ENCODE assay signal across 8 cellular contexts in the genomic region with DNA sequence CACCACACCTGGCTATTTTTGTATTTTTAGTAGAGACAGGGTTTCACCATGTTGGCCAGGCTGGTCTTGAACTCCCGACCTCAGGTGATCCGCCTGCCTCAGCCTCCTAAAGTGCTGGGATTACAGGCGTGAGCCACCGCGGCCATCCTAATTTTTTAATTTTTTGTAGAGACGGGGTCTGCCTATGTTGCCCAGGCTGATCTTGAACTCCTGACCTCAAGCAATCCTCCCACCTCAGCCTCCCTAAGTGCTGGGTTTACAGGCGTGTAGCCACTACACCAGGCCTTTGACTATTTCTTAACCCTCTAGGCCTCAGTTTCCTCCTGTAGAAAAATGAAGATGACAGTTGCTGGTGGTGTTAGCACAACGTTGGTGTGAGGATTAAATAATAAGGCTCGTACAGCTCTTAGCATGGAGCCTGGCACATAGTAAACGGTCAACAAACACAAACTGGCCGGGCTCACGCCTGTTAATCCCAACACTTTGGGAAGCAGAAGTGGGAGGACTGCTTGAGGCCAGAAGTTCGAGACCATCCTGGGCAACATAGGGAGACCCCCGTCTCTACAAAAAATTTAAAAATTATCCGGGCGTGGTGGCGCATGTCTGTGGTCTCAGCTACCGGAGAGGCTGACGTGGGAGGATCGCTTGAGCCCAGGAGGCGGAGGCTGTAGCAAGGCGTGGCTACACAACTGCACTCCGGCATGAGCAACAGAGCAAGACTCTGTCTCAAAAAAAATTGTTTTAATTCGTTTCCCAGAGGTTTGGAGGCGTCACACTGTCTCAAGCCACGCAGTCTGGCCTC. TPM values are rescaled to one million over a fixed set of nuclear protein-coding genes. Genes with fewer than 3 reads are reported as not detected.
DNase-seq lines count a peak whose midpoint lies in the region; ATAC-seq and TF ChIP-seq lines count a peak whose summit lies in the region.

No MANE protein-coding gene starts in this region.

- DNase-seq in BJ (ENCODE audit: low read depth) = no peak
- DNase-seq in activated T-helper 2 cell treated with anti-CD3 and anti-CD28 coated beads, Interferon-gamma antibody, Interleukin-2, Interleukin-4, amounts not matched to agents 10 μg/mL and 5 μg/mL and 100 μg/mL, durations not matched to agents 14 hours and 24 hours and 36 hours (ENCODE audit: low spot score) = no peak
- no peak for DNase-seq in stimulated activated naive B cell treated with anti-CD40 and anti-IgM and Interleukin-4, amounts not matched to agents 10 μg/mL and 1 μg/mL and 100 μg/mL, for 72 hours
- DNase-seq in UCSD-AML1 (lab: John Stamatoyannopoulos, UW; ENCODE audit: unreplicated experiment) = no peak
- DNase-seq in GDM1 (lab: John Stamatoyannopoulos, UW) = no peak

- peak overlapping the region; percentile 90 for H3K4me3 Mint-ChIP-seq in activated T-helper 2 cell treated with anti-CD3 and anti-CD28 coated beads, Interferon-gamma antibody, Interleukin-2, Interleukin-4, amounts not matched to agents 10 μg/mL and 5 μg/mL and 100 μg/mL, durations not matched to agents 14 hours and 24 hours and 36 hours (ENCODE audit: low read depth)
- peak overlapping the region; percentile 92 to 97 for H3K4me3 Mint-ChIP-seq in stimulated activated naive B cell treated with anti-CD40 and anti-IgM and Interleukin-4, amounts not matched to agents 10 μg/mL and 1 μg/mL and 100 μg/mL, for 72 hours

- POLR2A ChIA-PET in BJ (lab: Charles Lee) = no interaction called here

- TF ChIP-seq CTCF in BJ (IDR thresholded peaks at IDR 0.05; ENCODE audit: insufficient read depth, low read depth, low read length) = no peak

- CTCF ChIA-PET in BJ (lab: Yijun Ruan, JAX) = interaction anchor here (0.6 to 1.7 kb wide), 4 partner anchors 10 to 748 kb away, joined by 3 to 10 read pairs (median 4); no protein-coding TSS in a partner anchor

- no peaks in the 10 kb centered on the region for H3K27me3 Mint-ChIP-seq in activated T-helper 2 cell treated with anti-CD3 and anti-CD28 coated beads, Interferon-gamma antibody, Interleukin-2, Interleukin-4, amounts not matched to agents 10 μg/mL and 5 μg/mL and 100 μg/mL, durations not matched to agents 14 hours and 24 hours and 36 hours (ENCODE audit: low read depth)
- no peaks in the 10 kb centered on the region for H3K27me3 Mint-ChIP-seq in stimulated activated naive B cell treated with anti-CD40 and anti-IgM and Interleukin-4, amounts not matched to agents 10 μg/mL and 1 μg/mL and 100 μg/mL, for 72 hours

- peak overlapping the region; percentile 93 for H3K27ac Mint-ChIP-seq in activated T-helper 2 cell treated with anti-CD3 and anti-CD28 coated beads, Interferon-gamma antibody, Interleukin-2, Interleukin-4, amounts not matched to agents 10 μg/mL and 5 μg/mL and 100 μg/mL, durations not matched to agents 14 hours and 24 hours and 36 hours
- H3K27ac Mint-ChIP-seq in stimulated activated naive B cell treated with anti-CD40 and anti-IgM and Interleukin-4, amounts not matched to agents 10 μg/mL and 1 μg/mL and 100 μg/mL, for 72 hours = peak overlapping the region; percentile 99

- H3K9me3 Mint-ChIP-seq in activated T-helper 2 cell treated with anti-CD3 and anti-CD28 coated beads, Interferon-gamma antibody, Interleukin-2, Interleukin-4, amounts not matched to agents 10 μg/mL and 5 μg/mL and 100 μg/mL, durations not matched to agents 14 hours and 24 hours and 36 hours = no peaks in the 10 kb centered on the region
- no peaks in the 10 kb centered on the region for H3K9me3 Mint-ChIP-seq in stimulated activated naive B cell treated with anti-CD40 and anti-IgM and Interleukin-4, amounts not matched to agents 10 μg/mL and 1 μg/mL and 100 μg/mL, for 72 hours

- no peaks in the 10 kb centered on the region for H3K27me3 ChIP-seq in BJ (ENCODE audit: control insufficient read depth, insufficient read depth, low read length)
- no peaks in the 10 kb centered on the region for H3K27me3 ChIP-seq in iPS-15b (ENCODE audit: control insufficient read depth, insufficient read depth, low read length)

- H3K9ac ChIP-seq in iPS-15b (ENCODE audit: low read depth, low read length) = no peak overlapping the region

- no peaks in the 10 kb centered on the region for H3K9me3 ChIP-seq in iPS-15b (ENCODE audit: control insufficient read depth, insufficient read depth, low read length)

- no peaks in the 10 kb centered on the region for H3K4me1 ChIP-seq in iPS-15b (ENCODE audit: control insufficient read depth, insufficient read depth, low read length)

- ATAC-seq in GM19328 (IDR thresholded peaks at IDR 0.05; ENCODE audit: unreplicated experiment) = peak; percentile 45
- ATAC-seq in HG03378 (IDR thresholded peaks at IDR 0.05; ENCODE audit: unreplicated experiment) = peak; percentile 58
- peak; percentile 72 to 76 for ATAC-seq in stimulated activated naive B cell treated with anti-CD40 and anti-IgM and Interleukin-4, amounts not matched to agents 10 μg/mL and 1 μg/mL and 100 μg/mL, for 72 hours (replicated peaks)

- H3K36me3 Mint-ChIP-seq in activated T-helper 2 cell treated with anti-CD3 and anti-CD28 coated beads, Interferon-gamma antibody, Interleukin-2, Interleukin-4, amounts not matched to agents 10 μg/mL and 5 μg/mL and 100 μg/mL, durations not matched to agents 14 hours and 24 hours and 36 hours (ENCODE audit: low read depth) = peaks cover 52% of the 10 kb centered on the region
- peaks cover 32 to 40% of the 10 kb centered on the region in 2 donors for H3K36me3 Mint-ChIP-seq in stimulated activated naive B cell treated with anti-CD40 and anti-IgM and Interleukin-4, amounts not matched to agents 10 μg/mL and 1 μg/mL and 100 μg/mL, for 72 hours

- peaks cover 9% of the 10 kb centered on the region for H3K36me3 ChIP-seq in BJ (ENCODE audit: control insufficient read depth, insufficient read depth, low read length)
- H3K36me3 ChIP-seq in iPS-15b (ENCODE audit: control insufficient read depth, insufficient read depth, low read length) = peaks cover 18% of the 10 kb centered on the region

- peaks cover 26% of the 10 kb centered on the region for H3K4me1 Mint-ChIP-seq in activated T-helper 2 cell treated with anti-CD3 and anti-CD28 coated beads, Interferon-gamma antibody, Interleukin-2, Interleukin-4, amounts not matched to agents 10 μg/mL and 5 μg/mL and 100 μg/mL, durations not matched to agents 14 hours and 24 hours and 36 hours (ENCODE audit: low read depth)
- peaks cover 25 to 30% of the 10 kb centered on the region in 2 donors for H3K4me1 Mint-ChIP-seq in stimulated activated naive B cell treated with anti-CD40 and anti-IgM and Interleukin-4, amounts not matched to agents 10 μg/mL and 1 μg/mL and 100 μg/mL, for 72 hours

- H3K4me3 ChIP-seq in BJ (ENCODE audit: low read depth, low read length) = peak overlapping the region; percentile 95
- H3K4me3 ChIP-seq in iPS-15b (ENCODE audit: low read depth, low read length) = peak overlapping the region; percentile 85

- intact Hi-C loops in activated T-helper 2 cell treated with anti-CD3 and anti-CD28 coated beads, Interferon-gamma antibody, Interleukin-2, Interleukin-4, amounts not matched to agents 10 μg/mL and 5 μg/mL and 100 μg/mL, durations not matched to agents 14 hours and 24 hours and 36 hours (cut with micrococcal nuclease) = no loop called here

RNA-seq across cellular contexts. Expression of a gene that starts 1.0 kb away (rescaled TPM):
- polyA plus RNA-seq in BJ (2011; rRNA removed) = 36.2 and 54.7 TPM in 2 replicates
- 24.3 and 36.4 TPM in 2 replicates for polyA minus RNA-seq in BJ (2011; rRNA and poly(A)+ RNA removed)
- total RNA-seq in activated T-helper 2 cell treated with anti-CD3 and anti-CD28 coated beads, Interferon-gamma antibody, Interleukin-2, Interleukin-4, amounts not matched to agents 10 μg/mL and 5 μg/mL and 100 μg/mL, durations not matched to agents 14 hours and 24 hours and 36 hours = 115 and 118 TPM in 2 replicates

RNA-seq across cellular contexts. Expression of a gene that starts 1.2 kb away (rescaled TPM):
- 13.2 and 19.4 TPM in 2 replicates for polyA plus RNA-seq in BJ (2011; rRNA removed)
- polyA minus RNA-seq in BJ (2011; rRNA and poly(A)+ RNA removed) = 5.8 and 9.7 TPM in 2 replicates
- 26.8 and 27.2 TPM in 2 replicates for total RNA-seq in activated T-helper 2 cell treated with anti-CD3 and anti-CD28 coated beads, Interferon-gamma antibody, Interleukin-2, Interleukin-4, amounts not matched to agents 10 μg/mL and 5 μg/mL and 100 μg/mL, durations not matched to agents 14 hours and 24 hours and 36 hours

RNA-seq across cellular contexts. Expression of a gene that starts 34.8 kb away (rescaled TPM):
- not detected in 2 replicates for polyA plus RNA-seq in BJ (2011; rRNA removed)
- polyA minus RNA-seq in BJ (2011; rRNA and poly(A)+ RNA removed) = not detected in 2 replicates
- 0.14 TPM in 1 of 2 replicates, not detected in the other for total RNA-seq in activated T-helper 2 cell treated with anti-CD3 and anti-CD28 coated beads, Interferon-gamma antibody, Interleukin-2, Interleukin-4, amounts not matched to agents 10 μg/mL and 5 μg/mL and 100 μg/mL, durations not matched to agents 14 hours and 24 hours and 36 hours

RNA-seq across cellular contexts. Expression of a gene that starts 37.0 kb away (rescaled TPM):
- polyA plus RNA-seq in BJ (2011; rRNA removed) = 17.4 and 31.9 TPM in 2 replicates
- 20.1 and 27.4 TPM in 2 replicates for polyA minus RNA-seq in BJ (2011; rRNA and poly(A)+ RNA removed)
- total RNA-seq in activated T-helper 2 cell treated with anti-CD3 and anti-CD28 coated beads, Interferon-gamma antibody, Interleukin-2, Interleukin-4, amounts not matched to agents 10 μg/mL and 5 μg/mL and 100 μg/mL, durations not matched to agents 14 hours and 24 hours and 36 hours = 44.9 and 47.5 TPM in 2 replicates

RNA-seq across cellular contexts. Expression of a gene that starts 48.7 kb away (rescaled TPM):
- not detected in 2 replicates for polyA plus RNA-seq in BJ (2011; rRNA removed)
- polyA minus RNA-seq in BJ (2011; rRNA and poly(A)+ RNA removed) = not detected in 2 replicates
- total RNA-seq in activated T-helper 2 cell treated with anti-CD3 and anti-CD28 coated beads, Interferon-gamma antibody, Interleukin-2, Interleukin-4, amounts not matched to agents 10 μg/mL and 5 μg/mL and 100 μg/mL, durations not matched to agents 14 hours and 24 hours and 36 hours = 2.2 TPM in 2 replicates
